In the genomic region with DNA sequence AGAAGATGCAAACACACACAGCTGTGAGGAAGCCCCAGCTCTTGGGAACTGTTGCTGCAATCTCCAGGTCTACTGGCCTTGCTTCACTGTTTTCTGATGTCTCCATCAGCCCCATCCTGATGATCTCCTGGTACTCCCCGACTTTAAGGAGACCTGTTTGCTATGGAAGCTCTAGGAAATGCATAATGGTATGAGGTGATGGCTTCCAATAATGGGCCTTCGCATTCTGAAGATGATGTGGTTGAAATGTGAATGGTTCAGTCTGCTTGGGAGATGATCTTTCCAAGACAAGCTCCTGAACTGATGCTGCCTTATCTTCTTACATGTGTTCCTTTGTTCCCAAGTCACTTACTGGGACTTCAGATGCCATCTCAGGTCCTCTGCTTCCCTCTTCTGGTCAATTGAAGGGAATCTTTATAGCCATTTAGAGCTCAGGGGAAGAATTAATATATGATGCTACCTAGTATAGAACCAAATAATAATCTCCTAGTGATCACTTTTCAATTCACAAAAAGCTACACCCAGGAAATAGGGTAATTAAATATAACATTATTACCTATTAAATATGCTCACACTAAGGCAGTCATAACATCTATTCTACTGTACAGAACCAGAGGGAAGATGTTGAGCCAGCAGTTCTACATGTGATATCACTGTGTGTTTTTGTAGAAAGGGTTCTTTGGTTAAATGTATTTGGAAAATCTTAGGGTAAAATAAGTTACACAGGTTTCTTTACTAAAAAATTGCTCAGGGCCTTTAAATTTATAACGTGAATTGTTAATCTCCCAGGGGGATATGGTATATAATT, we compare ENCODE assay signal across 9 cellular contexts.
DNase-seq lines count a peak whose midpoint lies in the region; ATAC-seq and TF ChIP-seq lines count a peak whose summit lies in the region.
"Had no signal": no experiment of that assay in that cellular context is flagged by ENCODE, and none has a peak within 500 bp of the region (broad histone marks: within the 10 kb centered on the region; RNA-seq: fewer than 3 reads in every experiment).

No MANE protein-coding gene starts in this region.

- no peak overlapping the region for H4K8ac ChIP-seq in trophoblast cell (ENCODE audit: low read depth, low read length)

- H3K14ac ChIP-seq in trophoblast cell (ENCODE audit: low read length), result peak overlapping the region; percentile 9

- peak overlapping the region; percentile 6 for H3K4ac ChIP-seq in trophoblast cell (ENCODE audit: low read depth, low read length)

- H3K27me3 ChIP-seq in DND-41 (ENCODE audit: insufficient read depth, low read length, poor library complexity), result no peaks in the 10 kb centered on the region
- H3K27me3 ChIP-seq in trophoblast cell (ENCODE audit: insufficient read depth, low read length), result no peaks in the 10 kb centered on the region

- no peak overlapping the region for H4K12ac ChIP-seq in trophoblast cell (ENCODE audit: low read depth, low read length)

- no peak overlapping the region for H3K23ac ChIP-seq in trophoblast cell (ENCODE audit: low read length)

- H3K9me3 Mint-ChIP-seq in natural killer cell, result no peaks in the 10 kb centered on the region
- H3K9me3 Mint-ChIP-seq: naive thymus-derived CD4-positive, alpha-beta T cell had no signal

- H2BK12ac ChIP-seq in trophoblast cell (ENCODE audit: low read length), result peak overlapping the region; percentile 81

- peak; percentile 57 for TF ChIP-seq CTCF in DND-41 (IDR thresholded peaks at IDR 0.05; ENCODE audit: borderline replicate concordance, extremely low read depth, low read length, poor library complexity, severe bottlenecking)
- peak; percentile 67 for TF ChIP-seq CTCF in fibroblast of the aortic adventitia (IDR thresholded peaks at IDR 0.05; ENCODE audit: insufficient read depth, low read length)
- TF ChIP-seq CTCF in natural killer cell (IDR thresholded peaks at IDR 0.05), result no peak

- peak overlapping the region; percentile 11 for H2BK5ac ChIP-seq in trophoblast cell (ENCODE audit: low read depth, low read length, poor library complexity)

- no peak overlapping the region for H3K27ac Mint-ChIP-seq in natural killer cell
- H3K27ac Mint-ChIP-seq: naive thymus-derived CD4-positive, alpha-beta T cell had no signal

- no peaks in the 10 kb centered on the region for H3K4me1 Mint-ChIP-seq in natural killer cell
- H3K4me1 Mint-ChIP-seq: naive thymus-derived CD4-positive, alpha-beta T cell had no signal

- no peak overlapping the region for H3K4me3 Mint-ChIP-seq in natural killer cell

- H3K79me2 ChIP-seq in DND-41 (ENCODE audit: insufficient read depth, low read length), result no peaks in the 10 kb centered on the region
- H3K79me2 ChIP-seq in trophoblast cell (ENCODE audit: control insufficient read depth, insufficient read depth, low read length, poor library complexity), result no peaks in the 10 kb centered on the region

- intact Hi-C loops in natural killer cell (cut with micrococcal nuclease), result no loop called here

- H3K18ac ChIP-seq in trophoblast cell (ENCODE audit: low read length), result no peak overlapping the region

- ATAC-seq in DND-41 (ENCODE audit: insufficient read depth, low read depth) (no peak), HG02973 (IDR thresholded peaks at IDR 0.05; ENCODE audit: unreplicated experiment) (no peak), natural killer cell (no peak)
- ATAC-seq: naive thymus-derived CD4-positive, alpha-beta T cell had no signal

- H3K4me1 ChIP-seq in DND-41 (ENCODE audit: insufficient read depth, low read length), result no peaks in the 10 kb centered on the region
- H3K4me1 ChIP-seq in trophoblast cell (ENCODE audit: control insufficient read depth in 1 of 2, insufficient read depth in 2 of 2, low read length in 2 of 2), result peaks cover 0 to 7% of the 10 kb centered on the region in 2 experiments

- no peaks in the 10 kb centered on the region for H4K20me1 ChIP-seq in DND-41 (ENCODE audit: insufficient read depth, low read length)

- H2BK120ac ChIP-seq in trophoblast cell (ENCODE audit: insufficient read depth, low read length, poor library complexity), result peak overlapping the region; percentile 77

- peaks cover 8 to 24% of the 10 kb centered on the region in 2 donors for H3K27me3 Mint-ChIP-seq in natural killer cell (ENCODE audit: low read depth in 2 of 2)

- no peak overlapping the region for H3K27ac ChIP-seq in DND-41 (ENCODE audit: low read length)
- H3K27ac ChIP-seq in trophoblast cell (ENCODE audit: low read depth, low read length), result peak overlapping the region; percentile 8

- H3K36me3 Mint-ChIP-seq in natural killer cell, result no peaks in the 10 kb centered on the region
- H3K36me3 Mint-ChIP-seq: naive thymus-derived CD4-positive, alpha-beta T cell had no signal

- WGBS in trophoblast cell (ENCODE audit: extremely low coverage, insufficient coverage, insufficient read length), result no CpG with 5 or more reads among the region's 3 CpGs

- H3K4me2 ChIP-seq in DND-41 (ENCODE audit: insufficient read depth, low read length), result no peak overlapping the region
- no peak overlapping the region for H3K4me2 ChIP-seq in trophoblast cell (ENCODE audit: low read length)

- no peaks in the 10 kb centered on the region for H3K9me3 ChIP-seq in DND-41 (ENCODE audit: insufficient read depth, low read length, severe bottlenecking)
- H3K9me3 ChIP-seq in trophoblast cell (ENCODE audit: insufficient read depth, low read depth, low read length), result no peaks in the 10 kb centered on the region

- H4K91ac ChIP-seq in trophoblast cell (ENCODE audit: low read depth, low read length), result peak overlapping the region; percentile 50

- in situ Hi-C loops in SK-MEL-5 (cut with HindIII; ENCODE audit: low pct_unique_long_range_greater_than_20kb, low sequenced_read_pairs), result loop anchor here (25.0 kb wide), 1 partner anchor 222 kb away; the partner anchor contains the start of gene TTF2

- no peak overlapping the region for H3K9ac ChIP-seq in DND-41 (ENCODE audit: low read depth, low read length)
- H3K9ac ChIP-seq in trophoblast cell (ENCODE audit: low read length), result no peak overlapping the region

- no peak overlapping the region for H2AFZ ChIP-seq in DND-41 (ENCODE audit: low read depth, low read length)
- H2AFZ ChIP-seq in trophoblast cell (ENCODE audit: insufficient read depth, low read length, poor library complexity), result no peak overlapping the region

- DNase-seq in DND-41 (no peak), MV-4-11 (lab: John Stamatoyannopoulos, UW) (peak; percentile 56), SK-MEL-5 (ENCODE audit: low read depth, low spot score) (peak; percentile 89), fibroblast of the aortic adventitia (ENCODE audit: low read depth) (peak; percentile 86), trophoblast cell (peak; percentile 23 to 85), natural killer cell (no peak)
- DNase-seq in stimulated activated CD4-positive, alpha-beta T cell treated with anti-CD3 and anti-CD28 coated beads, Interleukin-4, amount 100 ng/mL, for 4 hours, result no peak

- H3K79me1 ChIP-seq in trophoblast cell (ENCODE audit: low read length), result peaks cover 4% of the 10 kb centered on the region

- H3K36me3 ChIP-seq in DND-41 (ENCODE audit: insufficient read depth, low read length) (no peaks in the 10 kb centered on the region), trophoblast cell (ENCODE audit: control insufficient read depth in 1 of 2, insufficient read depth in 2 of 2, low read length in 2 of 2) (no peaks in the 10 kb centered on the region)

- peak overlapping the region; percentile 59 for H2AK5ac ChIP-seq in trophoblast cell (ENCODE audit: low read length)

- H3K4me3 ChIP-seq in DND-41 (ENCODE audit: low read depth in 1 of 2, low read length in 2 of 2) (no peak overlapping the region), fibroblast of the aortic adventitia (ENCODE audit: low read depth, low read length) (no peak overlapping the region), trophoblast cell (ENCODE audit: low read depth, low read length) (no peak overlapping the region)

Comparison
In these comparisons a context has a peak if more than half of its experiments do, and no peak if none do; other contexts are left out.
1. DNase-seq: peak in MV-4-11 (single experiment), SK-MEL-5 (single experiment), fibroblast of the aortic adventitia (single experiment) and trophoblast cell (2 of 2); none in DND-41 (single experiment), stimulated activated CD4-positive, alpha-beta T cell treated with anti-CD3 and anti-CD28 coated beads, Interleukin-4, amount 100 ng/mL, for 4 hours (0 of 2) and natural killer cell (single experiment).